27 cellular contexts compared by ENCODE assay signal in the genomic region with DNA sequence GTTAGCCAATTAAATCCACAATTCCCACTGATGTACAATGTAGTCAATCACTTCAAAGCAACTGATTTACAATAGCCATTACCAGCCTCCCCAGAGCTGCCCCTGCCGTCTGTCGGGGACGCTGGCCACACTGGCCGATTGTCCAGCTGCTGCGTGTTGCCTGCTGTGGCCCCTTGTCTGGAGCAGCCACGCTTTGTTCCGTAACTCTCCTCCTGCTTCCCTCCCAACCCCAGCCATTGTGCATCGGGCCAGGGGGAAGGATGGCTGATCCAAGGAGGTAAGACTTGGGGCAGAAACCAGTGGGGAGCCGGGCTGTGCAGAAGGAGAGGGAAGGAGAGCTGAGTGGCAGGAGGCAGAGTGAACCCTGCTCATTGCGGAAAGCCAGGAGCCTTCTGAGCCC.
"Had no signal": no experiment of that assay in that cellular context is flagged by ENCODE, and none has a peak within 500 bp of the region (broad histone marks: within the 10 kb centered on the region; RNA-seq: fewer than 3 reads in every experiment).

No MANE protein-coding gene starts in this region.

- H3K27me3 Mint-ChIP-seq: activated CD4-positive, alpha-beta memory T cell treated with anti-CD3 and anti-CD28 coated beads, Interleukin-2, amount 10 ng/mL, durations not matched to agents 7 days and 5 days; activated CD4-positive, alpha-beta T cell treated with anti-CD3 and anti-CD28 coated beads, Interleukin-2, amount 10 ng/mL, durations not matched to agents 7 days and 5 days; activated naive CD4-positive, alpha-beta T cell treated with anti-CD3 and anti-CD28 coated beads, Interleukin-2, amount 50 U/mL, for 24 hours; activated naive CD8-positive, alpha-beta T cell treated with anti-CD3 and anti-CD28 coated beads, Interleukin-2, amount 50 U/mL, for 24 hours; activated T-helper 17 cell treated with anti-CD3 and anti-CD28 coated beads, Interleukin-2, amount 50 U/mL, for 72 hours; central memory CD8-positive, alpha-beta T cell; naive thymus-derived CD8-positive, alpha-beta T cell had no signal

- ATAC-seq: activated naive CD8-positive, alpha-beta T cell treated with anti-CD3 and anti-CD28 coated beads, Interleukin-2, amount 50 U/mL, for 24 hours; activated T-cell treated with anti-CD3 and anti-CD28 coated beads, Interleukin-2, amount 50 U/mL, for 4 hours; activated T-helper 17 cell treated with anti-CD3 and anti-CD28 coated beads, Interleukin-2, amount 50 U/mL, for 72 hours; foreskin keratinocyte; heart right ventricle; naive thymus-derived CD8-positive, alpha-beta T cell; right cardiac atrium; stimulated activated naive CD8-positive, alpha-beta T cell treated with anti-CD3 and anti-CD28 coated beads, Interleukin-15, Interleukin-2, amounts not matched to agents 100 U/mL and 50 U/mL, for 24 hours; WTC11 had no signal

- DNase-seq: activated CD4-positive, alpha-beta memory T cell treated with anti-CD3 and anti-CD28 coated beads, Interleukin-2, amount 10 ng/mL, durations not matched to agents 7 days and 5 days; activated CD4-positive, alpha-beta T cell treated with anti-CD3 and anti-CD28 coated beads for 1 hour; activated CD4-positive, alpha-beta T cell treated with anti-CD3 and anti-CD28 coated beads, Interleukin-2, amount 10 ng/mL, durations not matched to agents 7 days and 5 days; activated naive CD8-positive, alpha-beta T cell treated with anti-CD3 and anti-CD28 coated beads, Interleukin-2, amount 50 U/mL, for 24 hours; activated T-cell treated with anti-CD3 and anti-CD28 coated beads, Interleukin-2, amount 50 U/mL, for 4 hours; amygdala; foreskin keratinocyte; heart right ventricle; mesenchymal stem cell; naive thymus-derived CD8-positive, alpha-beta T cell; ovary; right cardiac atrium; spleen; stimulated activated naive CD8-positive, alpha-beta T cell treated with anti-CD3 and anti-CD28 coated beads, Interleukin-15, Interleukin-2, amounts not matched to agents 100 U/mL and 50 U/mL, for 24 hours; SW 1271; T-helper 9 cell; uterus had no signal

- H3K36me3 Mint-ChIP-seq: naive thymus-derived CD8-positive, alpha-beta T cell; type B pancreatic cell; WTC11 had no signal

- H3K36me3 ChIP-seq: breast epithelium, esophagus muscularis mucosa, heart right ventricle, ovary, spleen, thoracic aorta, uterus had no signal

- H3K27ac Mint-ChIP-seq: activated CD4-positive, alpha-beta memory T cell treated with anti-CD3 and anti-CD28 coated beads, Interleukin-2, amount 10 ng/mL, durations not matched to agents 7 days and 5 days; activated CD4-positive, alpha-beta T cell treated with anti-CD3 and anti-CD28 coated beads, Interleukin-2, amount 10 ng/mL, durations not matched to agents 7 days and 5 days; activated naive CD4-positive, alpha-beta T cell treated with anti-CD3 and anti-CD28 coated beads, Interleukin-2, amount 50 U/mL, for 24 hours; activated naive CD8-positive, alpha-beta T cell treated with anti-CD3 and anti-CD28 coated beads, Interleukin-2, amount 50 U/mL, for 24 hours; activated T-helper 17 cell treated with anti-CD3 and anti-CD28 coated beads, Interleukin-2, amount 50 U/mL, for 72 hours; T-helper 1 cell treated with Interleukin-12 subunit alpha and Interleukin-12 subunit beta and Interleukin-4 antibody, amounts not matched to agents 30 μg/mL and 1 μg/mL, for 36 hours; type B pancreatic cell; WTC11 had no signal

- H3K9me3 Mint-ChIP-seq: activated CD4-positive, alpha-beta memory T cell treated with anti-CD3 and anti-CD28 coated beads, Interleukin-2, amount 10 ng/mL, durations not matched to agents 7 days and 5 days; activated CD4-positive, alpha-beta T cell treated with anti-CD3 and anti-CD28 coated beads, Interleukin-2, amount 10 ng/mL, durations not matched to agents 7 days and 5 days; activated naive CD4-positive, alpha-beta T cell treated with anti-CD3 and anti-CD28 coated beads, Interleukin-2, amount 50 U/mL, for 24 hours; activated T-cell treated with anti-CD3 and anti-CD28 coated beads, Interleukin-2, amount 50 U/mL, for 4 hours; activated T-helper 17 cell treated with anti-CD3 and anti-CD28 coated beads, Interleukin-2, amount 50 U/mL, for 72 hours; central memory CD8-positive, alpha-beta T cell; dendritic cell treated with granulocyte-macrophage colony-stimulating factor and Interleukin-4, amounts not matched to agents 40 ng/mL and 50 ng/mL, for 4 days; naive thymus-derived CD8-positive, alpha-beta T cell; T-helper 1 cell treated with Interleukin-12 subunit alpha and Interleukin-12 subunit beta and Interleukin-4 antibody, amounts not matched to agents 30 μg/mL and 1 μg/mL, for 36 hours had no signal

- H3K4me1 Mint-ChIP-seq: WTC11 had no signal

- H3K4me3 Mint-ChIP-seq: activated CD4-positive, alpha-beta memory T cell treated with anti-CD3 and anti-CD28 coated beads, Interleukin-2, amount 10 ng/mL, durations not matched to agents 7 days and 5 days; activated CD4-positive, alpha-beta T cell treated with anti-CD3 and anti-CD28 coated beads, Interleukin-2, amount 10 ng/mL, durations not matched to agents 7 days and 5 days; activated naive CD4-positive, alpha-beta T cell treated with anti-CD3 and anti-CD28 coated beads, Interleukin-2, amount 50 U/mL, for 24 hours; activated naive CD8-positive, alpha-beta T cell treated with anti-CD3 and anti-CD28 coated beads, Interleukin-2, amount 50 U/mL, for 24 hours; activated T-cell treated with anti-CD3 and anti-CD28 coated beads, Interleukin-2, amount 50 U/mL, for 4 hours; activated T-helper 17 cell treated with anti-CD3 and anti-CD28 coated beads, Interleukin-2, amount 50 U/mL, for 72 hours; central memory CD8-positive, alpha-beta T cell; dendritic cell treated with granulocyte-macrophage colony-stimulating factor and Interleukin-4, amounts not matched to agents 40 ng/mL and 50 ng/mL, for 4 days; naive thymus-derived CD8-positive, alpha-beta T cell; T-helper 1 cell treated with Interleukin-12 subunit alpha and Interleukin-12 subunit beta and Interleukin-4 antibody, amounts not matched to agents 30 μg/mL and 1 μg/mL, for 36 hours; type B pancreatic cell; WTC11 had no signal

- H3K4me1 ChIP-seq: breast epithelium, uterus had no signal

- H3K27me3 ChIP-seq: breast epithelium, esophagus muscularis mucosa, foreskin keratinocyte, heart right ventricle, ovary, spleen, uterus had no signal

- H3K9me3 ChIP-seq: breast epithelium, esophagus muscularis mucosa, heart right ventricle, ovary, spleen, thoracic aorta, uterus had no signal

- H3K27ac ChIP-seq: breast epithelium, esophagus muscularis mucosa, foreskin keratinocyte, heart right ventricle, ovary, thoracic aorta, uterus had no signal

- H3K4me3 ChIP-seq: breast epithelium, esophagus muscularis mucosa, heart right ventricle, ovary, spleen, thoracic aorta, uterus had no signal
